1 cellular context compared by ENCODE assay signal in the genomic region with DNA sequence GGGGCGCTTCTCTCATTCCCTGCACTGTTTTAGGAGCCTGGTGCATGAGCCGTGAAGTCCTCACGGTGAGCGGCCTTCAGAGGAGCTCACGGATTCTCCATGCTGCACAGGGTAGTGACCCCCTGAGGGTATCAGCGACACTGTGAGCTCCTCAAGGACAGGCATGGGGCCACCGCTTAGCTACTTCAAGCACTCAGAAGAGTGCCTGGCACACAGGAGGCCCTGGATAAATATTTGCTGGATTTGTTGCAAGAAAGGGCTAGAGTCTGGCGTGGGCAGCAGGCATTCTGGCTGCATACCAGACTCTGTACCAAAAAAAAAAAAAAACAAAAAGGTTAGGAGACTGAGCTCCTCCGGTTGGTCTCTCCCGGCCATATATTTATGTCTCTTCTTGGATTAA.
A peak's percentile ranks its signal among the peaks of the same experiment; 100 is the strongest.
TF ChIP-seq lines count a peak whose summit lies in the region.

No MANE protein-coding gene starts in this region.

TF ChIP-seq in liver, 16 proteins besides CTCF, POLR2A, EP300 and RAD21:
- TF ChIP-seq, protein P1, sequence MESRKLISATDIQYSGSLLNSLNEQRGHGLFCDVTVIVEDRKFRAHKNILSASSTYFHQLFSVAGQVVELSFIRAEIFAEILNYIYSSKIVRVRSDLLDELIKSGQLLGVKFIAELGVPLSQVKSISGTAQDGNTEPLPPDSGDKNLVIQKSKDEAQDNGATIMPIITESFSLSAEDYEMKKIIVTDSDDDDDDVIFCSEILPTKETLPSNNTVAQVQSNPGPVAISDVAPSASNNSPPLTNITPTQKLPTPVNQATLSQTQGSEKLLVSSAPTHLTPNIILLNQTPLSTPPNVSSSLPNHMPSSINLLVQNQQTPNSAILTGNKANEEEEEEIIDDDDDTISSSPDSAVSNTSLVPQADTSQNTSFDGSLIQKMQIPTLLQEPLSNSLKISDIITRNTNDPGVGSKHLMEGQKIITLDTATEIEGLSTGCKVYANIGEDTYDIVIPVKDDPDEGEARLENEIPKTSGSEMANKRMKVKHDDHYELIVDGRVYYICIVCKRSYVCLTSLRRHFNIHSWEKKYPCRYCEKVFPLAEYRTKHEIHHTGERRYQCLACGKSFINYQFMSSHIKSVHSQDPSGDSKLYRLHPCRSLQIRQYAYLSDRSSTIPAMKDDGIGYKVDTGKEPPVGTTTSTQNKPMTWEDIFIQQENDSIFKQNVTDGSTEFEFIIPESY (IDR thresholded peaks at IDR 0.05) = peak; percentile 28
- TF ChIP-seq JUND (IDR thresholded peaks at IDR 0.05) (no peak), YY1 (IDR thresholded peaks at IDR 0.05) (peak; percentile 21), HNF4A (conservative IDR thresholded peaks at IDR 0.05) (peak; percentile 57 to 61), NR2F2 (IDR thresholded peaks at IDR 0.05) (no peak), HNF4G (IDR thresholded peaks at IDR 0.05) (peak; percentile 15), RXRA (IDR thresholded peaks at IDR 0.05) (peak in 1 of 2 donors; percentile 37), EGR1 (IDR thresholded peaks at IDR 0.05; ENCODE audit: low read depth in 2 of 2) (peak; percentile 32 to 34)
- TF ChIP-seq, protein P2, sequence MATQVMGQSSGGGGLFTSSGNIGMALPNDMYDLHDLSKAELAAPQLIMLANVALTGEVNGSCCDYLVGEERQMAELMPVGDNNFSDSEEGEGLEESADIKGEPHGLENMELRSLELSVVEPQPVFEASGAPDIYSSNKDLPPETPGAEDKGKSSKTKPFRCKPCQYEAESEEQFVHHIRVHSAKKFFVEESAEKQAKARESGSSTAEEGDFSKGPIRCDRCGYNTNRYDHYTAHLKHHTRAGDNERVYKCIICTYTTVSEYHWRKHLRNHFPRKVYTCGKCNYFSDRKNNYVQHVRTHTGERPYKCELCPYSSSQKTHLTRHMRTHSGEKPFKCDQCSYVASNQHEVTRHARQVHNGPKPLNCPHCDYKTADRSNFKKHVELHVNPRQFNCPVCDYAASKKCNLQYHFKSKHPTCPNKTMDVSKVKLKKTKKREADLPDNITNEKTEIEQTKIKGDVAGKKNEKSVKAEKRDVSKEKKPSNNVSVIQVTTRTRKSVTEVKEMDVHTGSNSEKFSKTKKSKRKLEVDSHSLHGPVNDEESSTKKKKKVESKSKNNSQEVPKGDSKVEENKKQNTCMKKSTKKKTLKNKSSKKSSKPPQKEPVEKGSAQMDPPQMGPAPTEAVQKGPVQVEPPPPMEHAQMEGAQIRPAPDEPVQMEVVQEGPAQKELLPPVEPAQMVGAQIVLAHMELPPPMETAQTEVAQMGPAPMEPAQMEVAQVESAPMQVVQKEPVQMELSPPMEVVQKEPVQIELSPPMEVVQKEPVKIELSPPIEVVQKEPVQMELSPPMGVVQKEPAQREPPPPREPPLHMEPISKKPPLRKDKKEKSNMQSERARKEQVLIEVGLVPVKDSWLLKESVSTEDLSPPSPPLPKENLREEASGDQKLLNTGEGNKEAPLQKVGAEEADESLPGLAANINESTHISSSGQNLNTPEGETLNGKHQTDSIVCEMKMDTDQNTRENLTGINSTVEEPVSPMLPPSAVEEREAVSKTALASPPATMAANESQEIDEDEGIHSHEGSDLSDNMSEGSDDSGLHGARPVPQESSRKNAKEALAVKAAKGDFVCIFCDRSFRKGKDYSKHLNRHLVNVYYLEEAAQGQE (IDR thresholded peaks at IDR 0.05) = peak; percentile 24
TF ChIP-seq in liver: peak in this region for 7.
